10 cellular contexts compared by ENCODE assay signal in the genomic region with DNA sequence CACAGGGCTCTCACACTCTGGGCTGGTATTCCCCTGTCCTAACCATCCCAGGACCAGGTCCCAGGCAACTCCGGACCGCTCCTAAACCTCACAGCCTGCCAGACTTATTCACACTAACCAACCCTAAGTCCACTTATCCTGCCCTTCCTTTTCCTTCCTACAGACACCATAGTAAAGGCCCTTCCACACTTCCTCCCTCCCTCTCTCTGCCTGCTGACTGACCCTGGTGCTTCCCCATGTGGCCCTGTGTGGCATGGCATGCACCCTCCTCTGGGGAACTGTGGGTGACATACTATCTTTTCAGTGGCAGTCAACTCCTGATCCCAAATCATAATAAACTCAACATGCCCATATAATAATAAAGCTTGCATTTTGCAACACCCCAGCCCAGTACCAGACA.
DNase-seq lines count a peak whose midpoint lies in the region; ATAC-seq and TF ChIP-seq lines count a peak whose summit lies in the region.
"Had no signal": no experiment of that assay in that cellular context is flagged by ENCODE, and none has a peak within 500 bp of the region (broad histone marks: within the 10 kb centered on the region; RNA-seq: fewer than 3 reads in every experiment).

No MANE protein-coding gene starts in this region.

- H3K79me2 ChIP-seq in mammary epithelial cell (ENCODE audit: insufficient read depth, low read length): no peaks in the 10 kb centered on the region

- peaks cover 5% of the 10 kb centered on the region for H3K4me1 Mint-ChIP-seq in stimulated activated naive CD8-positive, alpha-beta T cell treated with anti-CD3 and anti-CD28 coated beads, Interleukin-15, amount 100 ng/mL, for 72 hours
- no peaks in the 10 kb centered on the region for H3K4me1 Mint-ChIP-seq in glutamatergic neuron (ENCODE audit: low read depth, unreplicated experiment)
- H3K4me1 Mint-ChIP-seq: CD4-positive, CD25-positive, alpha-beta regulatory T cell had no signal

- H3K4me3 ChIP-seq in mammary epithelial cell (replicated peaks in 1 of 3; ENCODE audit: insufficient read depth in 1 of 3, low read depth in 2 of 3, low read length in 3 of 3): no peak overlapping the region

- WGBS in mammary epithelial cell (ENCODE audit: low coverage, missing lambda C conversion rate): 100% methylated on average over 2 of the region's 2 CpGs

- H3K27ac ChIP-seq in mammary epithelial cell (ENCODE audit: insufficient read depth, low read depth, low read length): no peak overlapping the region

- BruUV-seq in mammary epithelial cell (replicated peaks; lab: Mats Ljungman, UMichigan): no TSS peak

- peak; percentile 61 for ATAC-seq in stimulated activated naive CD8-positive, alpha-beta T cell treated with anti-CD3 and anti-CD28 coated beads, Interleukin-15, amount 100 ng/mL, for 72 hours
- no peak for ATAC-seq in stimulated activated naive CD8-positive, alpha-beta T cell treated with anti-CD3 and anti-CD28 coated beads, Interleukin-15, Interleukin-2, amounts not matched to agents 100 U/mL and 50 U/mL, for 24 hours
- peak; percentile 79 for ATAC-seq in HG03196 (IDR thresholded peaks at IDR 0.05; ENCODE audit: unreplicated experiment)

- no peaks in the 10 kb centered on the region for H3K36me3 ChIP-seq in mammary epithelial cell (ENCODE audit: insufficient read depth, low read length)

- CTCF ChIA-PET in mammary epithelial cell (lab: Charles Lee; ENCODE audit: low non-redundant PET): no interaction called here

- peaks cover 5% of the 10 kb centered on the region for H3K4me1 ChIP-seq in mammary epithelial cell (ENCODE audit: insufficient read depth, low read length)

- dilution Hi-C loops in mammary epithelial cell (cut with HindIII; ENCODE audit: low sequenced_read_pairs): no loop called here

- H3K27me3 ChIP-seq in mammary epithelial cell (ENCODE audit: insufficient read depth, low read length): no peaks in the 10 kb centered on the region

- peaks cover 33% of the 10 kb centered on the region for H3K27me3 Mint-ChIP-seq in stimulated activated naive CD8-positive, alpha-beta T cell treated with anti-CD3 and anti-CD28 coated beads, Interleukin-15, amount 100 ng/mL, for 72 hours
- H3K27me3 Mint-ChIP-seq in glutamatergic neuron (ENCODE audit: unreplicated experiment): peaks cover 2% of the 10 kb centered on the region

- peak; percentile 51 to 57 for TF ChIP-seq CTCF in mammary epithelial cell (conservative IDR thresholded peaks at IDR 0.05 in 1 of 2, IDR thresholded peaks at IDR 0.05 in 1 of 2; ENCODE audit: extremely low read depth in 1 of 2, insufficient read depth in 1 of 2, low read depth in 1 of 2, low read length in 2 of 2)
- TF ChIP-seq CTCF in glutamatergic neuron (IDR thresholded peaks at IDR 0.05; ENCODE audit: partially characterized antibody, unreplicated experiment): no peak

- no peaks in the 10 kb centered on the region for H3K9me3 Mint-ChIP-seq in stimulated activated naive CD8-positive, alpha-beta T cell treated with anti-CD3 and anti-CD28 coated beads, Interleukin-15, amount 100 ng/mL, for 72 hours
- peaks cover 2% of the 10 kb centered on the region for H3K9me3 Mint-ChIP-seq in glutamatergic neuron (ENCODE audit: unreplicated experiment)
- H3K9me3 Mint-ChIP-seq: CD4-positive, CD25-positive, alpha-beta regulatory T cell had no signal

- H3K27ac Mint-ChIP-seq in stimulated activated naive CD8-positive, alpha-beta T cell treated with anti-CD3 and anti-CD28 coated beads, Interleukin-15, amount 100 ng/mL, for 72 hours: peak overlapping the region in 1 of 2 donors; percentile 79
- H3K27ac Mint-ChIP-seq in glutamatergic neuron (ENCODE audit: unreplicated experiment): no peak overlapping the region
- H3K27ac Mint-ChIP-seq: CD4-positive, CD25-positive, alpha-beta regulatory T cell had no signal

- no peak overlapping the region for H3K9ac ChIP-seq in mammary epithelial cell (ENCODE audit: insufficient read depth, low read length)

- H3K36me3 Mint-ChIP-seq in glutamatergic neuron (ENCODE audit: unreplicated experiment): no peaks in the 10 kb centered on the region
- H3K36me3 Mint-ChIP-seq: CD4-positive, CD25-positive, alpha-beta regulatory T cell had no signal

- intact Hi-C loops in mammary epithelial cell (cut with micrococcal nuclease): loop anchor here (1.0 kb wide), 2 partner anchors 130 to 261 kb away; no protein-coding TSS in a partner anchor

- no peaks in the 10 kb centered on the region for H4K20me1 ChIP-seq in mammary epithelial cell (ENCODE audit: insufficient read depth, low read length)

- H3K9me3 ChIP-seq in mammary epithelial cell (replicated peaks; ENCODE audit: insufficient read depth, low read length): no peaks in the 10 kb centered on the region

- no peak overlapping the region for H3K4me2 ChIP-seq in mammary epithelial cell (ENCODE audit: insufficient read depth, low read depth, low read length)

- in situ Hi-C loops in mammary epithelial cell (cut with MboI; ENCODE audit: low sequenced_read_pairs in 2 of 2): no loop called here

- no peak overlapping the region for H2AFZ ChIP-seq in mammary epithelial cell (ENCODE audit: low read depth, low read length)

- no peak for DNase-seq in stimulated activated naive CD8-positive, alpha-beta T cell treated with anti-CD3 and anti-CD28 coated beads, Interleukin-15, amount 100 ng/mL, for 72 hours
- DNase-seq in stimulated activated naive CD8-positive, alpha-beta T cell treated with anti-CD3 and anti-CD28 coated beads, Interleukin-15, Interleukin-2, amounts not matched to agents 100 U/mL and 50 U/mL, for 24 hours: no peak
- peak; percentile 5 for DNase-seq in mammary epithelial cell
- no peak for DNase-seq in glutamatergic neuron
- DNase-seq in putamen (ENCODE audit: low spot score): no peak
- no peak for DNase-seq in AG20443 (ENCODE audit: low spot score)
- DNase-seq in activated CD8-positive, alpha-beta memory T cell treated with anti-CD3 and anti-CD28 coated beads, Interleukin-2, amount 50 U/mL, for 4 hours: no peak
- DNase-seq: CD4-positive, CD25-positive, alpha-beta regulatory T cell; NCI-H1694 had no signal

- no peak overlapping the region for H3K4me3 Mint-ChIP-seq in stimulated activated naive CD8-positive, alpha-beta T cell treated with anti-CD3 and anti-CD28 coated beads, Interleukin-15, amount 100 ng/mL, for 72 hours
- no peak overlapping the region for H3K4me3 Mint-ChIP-seq in glutamatergic neuron (ENCODE audit: unreplicated experiment)
- H3K4me3 Mint-ChIP-seq: CD4-positive, CD25-positive, alpha-beta regulatory T cell had no signal
